In the genomic region with DNA sequence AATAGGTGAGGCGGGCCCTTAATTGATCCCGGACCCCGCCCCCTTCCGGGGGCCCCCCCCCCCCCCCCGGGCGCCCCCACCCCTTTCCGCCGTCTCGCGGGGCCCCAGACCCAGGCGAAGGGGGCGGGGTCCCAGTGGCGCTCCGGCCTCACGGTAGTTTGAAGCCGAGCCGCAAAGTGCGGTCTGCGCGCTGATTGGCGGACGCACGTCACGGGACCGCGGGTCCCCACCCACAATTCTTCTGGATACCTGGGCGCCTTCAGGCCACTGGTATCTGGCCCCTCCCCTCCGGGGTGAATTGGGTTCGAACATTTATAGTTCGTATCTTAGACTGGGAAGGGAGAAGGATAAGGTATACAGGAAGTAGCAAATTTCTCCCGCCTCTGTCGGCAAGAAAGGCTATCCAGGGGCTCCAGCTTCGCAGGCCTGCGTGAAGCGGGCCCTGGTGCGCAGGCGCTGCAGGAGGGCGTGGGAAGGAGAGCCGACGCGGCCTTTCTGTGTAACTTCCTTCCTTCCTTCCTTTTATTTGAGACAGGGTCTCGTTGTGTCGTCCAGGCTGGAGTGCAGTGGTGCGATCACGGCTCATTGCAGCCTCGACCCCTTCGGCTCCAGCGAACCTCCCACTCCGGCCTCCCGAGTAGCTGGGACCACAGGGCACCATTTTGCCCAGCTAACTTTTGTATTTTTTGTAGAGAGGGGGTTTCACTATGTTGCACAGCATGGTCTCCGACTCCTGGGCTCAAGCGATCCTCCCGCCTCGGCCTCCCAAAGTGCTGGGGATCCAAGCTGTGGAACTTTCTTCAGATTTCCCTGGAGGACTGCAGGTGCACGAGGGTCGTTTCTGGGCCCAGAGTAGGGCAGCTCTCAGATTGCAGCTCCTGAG, we compare ENCODE assay signal across 8 cellular contexts. TPM values are rescaled to one million over a fixed set of nuclear protein-coding genes. Genes with fewer than 3 reads are reported as not detected.
DNase-seq lines count a peak whose midpoint lies in the region; ATAC-seq and TF ChIP-seq lines count a peak whose summit lies in the region.

No MANE protein-coding gene starts in this region.

- H3K27ac Mint-ChIP-seq in CD14-positive monocyte, result peak overlapping the region; percentile 95 to 98 (median 98)

- peak; percentile 42 for TF ChIP-seq POLR2A in right lobe of liver (IDR thresholded peaks at IDR 0.05)

- intact Hi-C loops in CD14-positive monocyte (cut with micrococcal nuclease), result loop anchor here (2.0 to 5.0 kb wide), 3 partner anchors 37 to 38 kb away; partner anchors contain the start of gene BRWD1 (in 2 of the 2)
- intact Hi-C loops in right lobe of liver (cut with DNase I), result no loop called here

- ATAC-seq in GM19397 (IDR thresholded peaks at IDR 0.05; ENCODE audit: unreplicated experiment), result peak; percentile 85
- peak; percentile 75 for ATAC-seq in HG03565 (IDR thresholded peaks at IDR 0.05; ENCODE audit: unreplicated experiment)
- peak; percentile 94 to 98 (median 96) for ATAC-seq in right lobe of liver

- TF ChIP-seq CTCF in CD14-positive monocyte (IDR thresholded peaks at IDR 0.05) (no peak), right lobe of liver (IDR thresholded peaks at IDR 0.05) (no peak)

- 17% methylated on average over 24 of the region's 56 CpGs for WGBS in right lobe of liver (ENCODE audit: insufficient coverage, low coverage, low lambda C conversion rate, missing lambda C conversion rate)

- DNase-seq in CD14-positive monocyte (ENCODE audit: low spot score) (peak; percentile 93), NCI-H748 treated with DMSO at 0.1 percent for 48 hours (lab: John Stamatoyannopoulos, UW) (peak; percentile 86), dermis microvascular lymphatic vessel endothelial cell (ENCODE audit: low read depth in 2 of 2) (peak; percentile 91 to 96), right lobe of liver (peak; percentile 97 to 98 (median 97))
- DNase-seq in activated CD4-positive, alpha-beta T cell treated with anti-CD3 and anti-CD28 coated beads, Interleukin-2, amount 50 U/mL, for 4 hours, result peak; percentile 95
- peak; percentile 98 for DNase-seq in stimulated activated CD4-positive, alpha-beta T cell treated with anti-CD3 and anti-CD28 coated beads, Interleukin-4, amount 100 ng/mL, for 24 hours

- H3K4me3 Mint-ChIP-seq in CD14-positive monocyte, result peak overlapping the region; percentile 93 to 97

- H3K27me3 Mint-ChIP-seq in CD14-positive monocyte (ENCODE audit: low read depth in 3 of 3), result peaks cover 0 to 3% (median 0%) of the 10 kb centered on the region in 3 donors

- H3K36me3 ChIP-seq in right lobe of liver, result peaks cover 0 to 10% (median under 1%) of the 10 kb centered on the region in 4 donors

- H3K27ac ChIP-seq in right lobe of liver, result peak overlapping the region; percentile 65 to 91 (median 84)

- H3K4me1 ChIP-seq in right lobe of liver, result peaks cover 0 to 8% (median 3%) of the 10 kb centered on the region in 4 donors

- H3K9me3 ChIP-seq in right lobe of liver, result no peaks in the 10 kb centered on the region

- H3K9me3 Mint-ChIP-seq in CD14-positive monocyte, result no peaks in the 10 kb centered on the region

- peak overlapping the region; percentile 67 to 82 (median 70) for H3K4me3 ChIP-seq in right lobe of liver

- peaks cover 8 to 10% of the 10 kb centered on the region in 2 donors for H3K36me3 Mint-ChIP-seq in CD14-positive monocyte

- H3K27me3 ChIP-seq in right lobe of liver, result no peaks in the 10 kb centered on the region

- peaks cover 33% of the 10 kb centered on the region for H3K4me1 Mint-ChIP-seq in CD14-positive monocyte

RNA-seq across cellular contexts. Expression of gene HMGN1, which starts 0.6 kb away (rescaled TPM):
- 10 to 100 TPM; 59.8 to 72.7 TPM for polyA plus RNA-seq in CD14-positive monocyte
- total RNA-seq in dermis microvascular lymphatic vessel endothelial cell, result 171 and 216 TPM in 2 replicates
- total RNA-seq in right lobe of liver, result 10 to 100 TPM; 34.6 to 71.6 (median 63.9) TPM

RNA-seq across cellular contexts. Expression of gene BRWD1, which starts 36.0 kb away (rescaled TPM):
- polyA plus RNA-seq in CD14-positive monocyte, result 10 to 100 TPM; 12.7 to 16.8 TPM
- total RNA-seq in dermis microvascular lymphatic vessel endothelial cell, result 34.3 and 50.7 TPM in 2 replicates
- 10 to 100 TPM; 18.6 to 26.7 (median 21.9) TPM for total RNA-seq in right lobe of liver

Comparison
In these comparisons a context has a peak if more than half of its experiments do, and no peak if none do; other contexts are left out.
1. Peak in every context shown above with its lines: DNase-seq, ATAC-seq, H3K4me3 ChIP-seq and H3K27ac ChIP-seq.
2. intact Hi-C loops: an anchor here in CD14-positive monocyte (2.0 to 5.0 kb wide); none called in right lobe of liver.